In the genomic region with DNA sequence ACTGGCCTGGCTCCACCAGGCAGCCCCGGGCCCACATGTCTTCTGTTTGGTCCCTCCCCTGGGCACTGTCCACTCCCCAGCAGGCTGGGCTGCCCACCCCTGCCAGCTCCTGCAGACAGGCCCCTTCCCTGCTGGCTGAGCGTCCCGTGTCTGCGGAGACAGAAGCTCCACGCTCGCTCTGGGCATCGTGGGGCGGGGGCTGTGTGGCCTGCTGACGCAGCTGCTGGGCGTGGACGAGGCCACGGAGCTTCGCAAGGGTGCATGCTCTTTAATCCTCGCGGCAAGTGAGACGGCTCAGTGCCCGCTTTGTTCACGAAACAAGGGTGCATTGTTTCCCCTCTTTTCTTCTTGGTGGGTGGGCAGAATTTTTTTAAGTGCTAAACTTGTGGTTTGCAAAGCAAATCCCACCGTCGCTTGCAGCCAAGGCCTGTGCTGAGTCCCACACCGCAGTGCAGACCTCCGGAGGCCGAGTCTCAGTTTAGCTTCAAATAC, we compare ENCODE assay signal across 1 cellular context.
TF ChIP-seq lines count a peak whose summit lies in the region.

No MANE protein-coding gene starts in this region.

TF ChIP-seq in HepG2, 621 proteins besides CTCF, POLR2A, EP300 and RAD21:
- TF ChIP-seq, protein P1, sequence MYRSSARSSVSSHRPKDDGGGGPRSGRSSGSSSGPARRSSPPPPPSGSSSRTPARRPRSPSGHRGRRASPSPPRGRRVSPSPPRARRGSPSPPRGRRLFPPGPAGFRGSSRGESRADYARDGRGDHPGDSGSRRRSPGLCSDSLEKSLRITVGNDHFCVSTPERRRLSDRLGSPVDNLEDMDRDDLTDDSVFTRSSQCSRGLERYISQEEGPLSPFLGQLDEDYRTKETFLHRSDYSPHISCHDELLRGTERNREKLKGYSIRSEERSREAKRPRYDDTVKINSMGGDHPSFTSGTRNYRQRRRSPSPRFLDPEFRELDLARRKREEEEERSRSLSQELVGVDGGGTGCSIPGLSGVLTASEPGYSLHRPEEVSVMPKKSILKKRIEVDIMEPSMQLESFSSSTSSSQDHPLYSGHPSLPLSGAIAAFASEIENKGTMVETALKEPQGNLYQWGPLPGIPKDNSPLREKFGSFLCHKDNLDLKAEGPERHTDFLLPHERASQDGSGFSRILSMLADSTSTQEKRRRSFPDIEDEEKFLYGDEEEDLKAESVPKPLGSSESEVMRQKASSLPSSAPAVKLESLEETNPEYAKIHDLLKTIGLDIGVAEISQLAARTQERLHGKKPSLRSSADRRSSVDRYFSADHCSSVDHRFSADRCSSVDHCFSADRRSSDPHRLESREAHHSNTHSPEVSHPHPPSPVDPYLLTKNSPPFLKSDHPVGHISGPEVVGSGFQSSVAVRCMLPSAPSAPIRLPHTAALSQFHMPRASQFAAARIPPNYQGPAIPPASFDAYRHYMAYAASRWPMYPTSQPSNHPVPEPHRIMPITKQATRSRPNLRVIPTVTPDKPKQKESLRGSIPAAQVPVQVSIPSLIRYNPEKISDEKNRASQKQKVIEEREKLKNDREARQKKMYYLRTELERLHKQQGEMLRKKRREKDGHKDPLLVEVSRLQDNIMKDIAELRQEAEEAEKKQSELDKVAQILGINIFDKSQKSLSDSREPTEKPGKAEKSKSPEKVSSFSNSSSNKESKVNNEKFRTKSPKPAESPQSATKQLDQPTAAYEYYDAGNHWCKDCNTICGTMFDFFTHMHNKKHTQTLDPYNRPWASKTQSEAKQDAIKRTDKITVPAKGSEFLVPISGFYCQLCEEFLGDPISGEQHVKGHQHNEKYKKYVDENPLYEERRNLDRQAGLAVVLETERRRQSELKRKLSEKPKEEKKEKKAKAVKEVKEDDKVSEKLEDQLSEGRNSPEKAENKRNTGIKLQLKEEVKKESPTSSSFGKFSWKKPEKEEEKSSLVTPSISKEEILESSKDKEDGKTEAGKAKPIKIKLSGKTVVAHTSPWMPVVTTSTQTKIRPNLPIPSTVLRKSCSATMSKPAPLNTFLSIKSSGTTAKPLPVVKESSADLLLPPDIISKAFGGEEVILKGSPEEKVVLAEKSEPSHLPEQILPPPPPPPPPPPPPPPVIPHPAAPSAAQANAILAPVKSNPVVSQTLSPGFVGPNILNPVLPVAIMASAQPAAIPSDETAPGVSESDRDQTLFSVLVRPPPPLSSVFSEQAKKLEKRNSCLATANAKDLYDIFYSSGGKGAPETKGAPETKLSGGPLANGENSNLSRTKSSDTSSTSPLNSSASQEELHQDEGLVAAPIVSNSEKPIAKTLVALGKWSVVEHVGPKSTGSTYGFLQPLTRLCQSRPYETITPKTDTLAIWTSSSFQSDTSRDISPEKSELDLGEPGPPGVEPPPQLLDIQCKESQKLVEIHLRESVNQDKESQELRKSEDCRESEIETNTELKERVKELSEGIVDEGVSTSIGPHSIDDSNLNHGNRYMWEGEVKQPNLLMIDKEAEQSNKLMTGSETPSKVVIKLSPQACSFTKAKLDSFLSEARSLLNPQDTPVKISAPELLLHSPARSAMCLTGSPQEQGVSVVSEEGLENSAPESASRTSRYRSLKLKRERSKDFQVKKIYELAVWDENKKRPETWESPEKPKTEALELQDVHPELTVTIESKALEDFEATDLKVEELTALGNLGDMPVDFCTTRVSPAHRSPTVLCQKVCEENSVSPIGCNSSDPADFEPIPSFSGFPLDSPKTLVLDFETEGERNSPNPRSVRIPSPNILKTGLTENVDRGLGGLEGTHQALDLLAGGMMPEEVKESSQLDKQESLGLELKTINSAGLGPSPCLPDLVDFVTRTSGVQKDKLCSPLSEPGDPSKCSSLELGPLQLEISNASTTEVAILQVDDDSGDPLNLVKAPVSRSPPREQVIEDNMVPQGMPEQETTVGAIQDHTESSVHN (CRISPR knock-in tag; IDR thresholded peaks at IDR 0.05), result no peak
- TF ChIP-seq ZNF558 (CRISPR knock-in tag; IDR thresholded peaks at IDR 0.05; ENCODE audit: borderline replicate concordance) (no peak), CBX2 (IDR thresholded peaks at IDR 0.05; ENCODE audit: low read depth, low read length) (no peak), CBX2 (CRISPR knock-in tag; IDR thresholded peaks at IDR 0.05; ENCODE audit: low read depth) (no peak), NAIF1 (CRISPR knock-in tag; IDR thresholded peaks at IDR 0.05; ENCODE audit: borderline replicate concordance) (no peak), MAF1 (CRISPR knock-in tag; IDR thresholded peaks at IDR 0.05; ENCODE audit: borderline replicate concordance) (no peak), RBAK (CRISPR knock-in tag; IDR thresholded peaks at IDR 0.05) (no peak)
